Comparison of ENCODE assay signal across 8 cellular contexts in the genomic region with DNA sequence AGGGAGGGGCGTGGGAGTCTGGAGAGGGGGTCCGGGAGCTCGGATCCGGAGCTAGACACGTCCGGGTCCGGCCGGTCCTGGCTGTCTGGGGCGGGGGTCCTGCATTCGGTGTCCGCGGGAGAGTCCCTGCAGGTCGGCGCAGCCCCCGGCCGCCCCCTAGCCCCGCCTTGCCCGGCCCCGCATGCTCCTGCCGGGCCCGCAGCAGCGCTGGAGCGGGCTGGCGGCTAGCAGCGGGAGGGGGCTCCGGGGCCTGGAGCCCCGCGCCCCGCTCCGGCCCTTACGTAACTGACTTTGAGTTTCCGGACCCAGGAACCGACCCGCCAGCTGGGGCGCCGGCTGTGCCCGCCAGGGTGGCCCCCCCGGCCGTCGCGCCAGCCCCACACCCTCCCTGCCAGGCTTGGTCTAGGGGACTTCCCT. TPM values are rescaled to one million over a fixed set of nuclear protein-coding genes. Genes with fewer than 3 reads are reported as not detected.
A peak's percentile ranks its signal among the peaks of the same experiment; 100 is the strongest.
DNase-seq lines count a peak whose midpoint lies in the region; ATAC-seq and TF ChIP-seq lines count a peak whose summit lies in the region.

No MANE protein-coding gene starts in this region.

- DNase-seq in GF-D8 (lab: John Stamatoyannopoulos, UW) (peak; percentile 30), MG63 (no peak), head of caudate nucleus (peak in 22 of 42 donors; percentile 12 to 67 (median 44)), prostate gland (ENCODE audit: low spot score) (no peak), NCI-H1694 treated with DMSO at 0.1 percent for 48 hours (lab: John Stamatoyannopoulos, UW) (no peak), NCI-H774 (lab: John Stamatoyannopoulos, UW) (no peak)
- peak; percentile 49 for DNase-seq in activated effector memory CD4-positive, alpha-beta T cell treated with Interleukin-2 at 50 U/mL for 16 hours

- H3K36me3 ChIP-seq in MG63 (no peaks in the 10 kb centered on the region), prostate gland (no peaks in the 10 kb centered on the region)

- peak overlapping the region; percentile 65 for H3K4me3 ChIP-seq in MG63
- peak overlapping the region; percentile 90 to 91 for H3K4me3 ChIP-seq in prostate gland

- 0% methylated on average over 24 of the region's 41 CpGs for WGBS in prostate gland

- H3K27me3 ChIP-seq in MG63 (no peaks in the 10 kb centered on the region), prostate gland (replicated peaks; ENCODE audit: insufficient read depth) (no peaks in the 10 kb centered on the region)

- no peaks in the 10 kb centered on the region for H3K4me1 ChIP-seq in prostate gland (replicated peaks)

- no peak for TF ChIP-seq POLR2A in prostate gland (IDR thresholded peaks at IDR 0.05)

- H3K9me3 ChIP-seq in MG63, result no peaks in the 10 kb centered on the region
- H3K9me3 ChIP-seq in prostate gland, result no peaks in the 10 kb centered on the region

- no peak for TF ChIP-seq CTCF in prostate gland (IDR thresholded peaks at IDR 0.05)

- intact Hi-C loops in head of caudate nucleus (cut with DNase I) (loop anchor here (5.0 kb wide), 1 partner anchor 235 kb away; a partner anchor contains a TSS), prostate gland (cut with DNase I) (loop anchor here (2.0 to 10.0 kb wide), 4 partner anchors 27 to 373 kb away; a partner anchor contains a TSS)

- no peak for ATAC-seq in GM19463 (IDR thresholded peaks at IDR 0.05; ENCODE audit: unreplicated experiment)

- H3K27ac ChIP-seq in prostate gland, result peak overlapping the region; percentile 66 to 75

RNA-seq across cellular contexts. Expression of a gene that starts 26.9 kb away (rescaled TPM):
- 4.5 and 4.6 TPM in 2 replicates for total RNA-seq in MG63 (2014; rRNA removed; shearing (Covaris generic); ENCODE audit: low replicate concordance)
- total RNA-seq in prostate gland, result 10 to 100 TPM; 39.4 to 54.4 TPM

Comparison
In these comparisons a context has a peak if more than half of its experiments do, and no peak if none do; other contexts are left out.
1. DNase-seq: peak in GF-D8 (single experiment), activated effector memory CD4-positive, alpha-beta T cell treated with Interleukin-2 at 50 U/mL for 16 hours (single experiment) and head of caudate nucleus (22 of 42); none in MG63 (single experiment), prostate gland (single experiment), NCI-H1694 treated with DMSO at 0.1 percent for 48 hours (single experiment) and NCI-H774 (single experiment).